ENCODE assay signal across 17 cellular contexts in the genomic region with DNA sequence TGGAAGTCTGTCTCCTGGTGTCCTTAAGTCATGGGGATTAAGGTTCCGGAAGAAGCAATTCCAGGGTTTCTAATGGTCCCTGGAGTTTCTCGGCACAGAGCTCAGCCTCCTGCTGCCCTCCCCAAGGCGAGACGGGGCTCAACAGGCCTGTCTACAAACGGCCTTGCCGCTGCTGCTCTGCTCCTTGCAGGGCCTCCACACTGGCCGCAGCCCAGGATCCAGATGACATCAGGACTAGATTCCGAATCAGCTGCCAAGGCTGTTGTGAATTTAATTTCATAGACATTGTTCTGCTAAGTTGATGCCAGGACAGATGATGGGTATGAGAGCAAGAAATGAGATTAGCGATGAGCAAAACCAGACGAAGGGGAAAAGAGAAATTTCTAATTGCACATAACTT.
"Had no signal": no experiment of that assay in that cellular context is flagged by ENCODE, and none has a peak within 500 bp of the region (broad histone marks: within the 10 kb centered on the region; RNA-seq: fewer than 3 reads in every experiment).

No MANE protein-coding gene starts in this region.

- H3K36me3 ChIP-seq: esophagus squamous epithelium, neutrophil, pancreas, tibial nerve had no signal

- H3K4me3 ChIP-seq: esophagus squamous epithelium, pancreas, tibial nerve had no signal

- H3K4me1 ChIP-seq: pancreas had no signal

- H3K27ac ChIP-seq: esophagus squamous epithelium, neutrophil, pancreas, tibial nerve had no signal

- DNase-seq: activated CD4-positive, alpha-beta T cell treated with anti-CD3 and anti-CD28 coated beads for 36 hours; activated CD4-positive, alpha-beta T cell treated with anti-CD3 and anti-CD28 coated beads, Interleukin-2, amount 50 U/mL, for 48 hours; activated T-cell treated with anti-CD3 and anti-CD28 coated beads for 4 hours; amniotic stem cell; caudate nucleus; effector memory CD8-positive, alpha-beta T cell; esophagus squamous epithelium; foreskin fibroblast; islet precursor cell; mesenchymal stem cell; naive thymus-derived CD8-positive, alpha-beta T cell; pancreas; stimulated activated CD4-positive, alpha-beta T cell treated with anti-CD3 and anti-CD28 coated beads, Interleukin-12 subunit alpha, Interleukin-12 subunit beta, amount 100 ng/mL, for 4 hours; stimulated activated CD4-positive, alpha-beta T cell treated with anti-CD3 and anti-CD28 coated beads, Interleukin-1b, Interleukin-23, amount 100 ng/mL, for 48 hours; stimulated activated naive CD8-positive, alpha-beta T cell treated with anti-CD3 and anti-CD28 coated beads, Interleukin-15, Interleukin-2, amounts not matched to agents 100 U/mL and 50 U/mL, for 24 hours had no signal

- H3K9me3 ChIP-seq: esophagus squamous epithelium, neutrophil, pancreas had no signal
